In genomic region chr4:183256756-183257385, GRCh38 we compare ENCODE assay signal across 9 cellular contexts.
A peak's percentile ranks its signal among the peaks of the same experiment; 100 is the strongest.
DNase-seq lines count a peak whose midpoint lies in the region; ATAC-seq, FAIRE-seq and TF ChIP-seq lines count a peak whose summit lies in the region.
"Had no signal": no experiment of that assay in that cellular context is flagged by ENCODE, and none has a peak within 500 bp of the region (broad histone marks: within the 10 kb centered on the region; RNA-seq: fewer than 3 reads in every experiment).

No MANE protein-coding gene starts in this region.

- H3K4me2 ChIP-seq in HepG2 (ENCODE audit: low read depth, low read length), result no peak overlapping the region

- in situ Hi-C loops in HepG2 (cut with HindIII; ENCODE audit: extremely low pct_ligation_motif_present, low pct_unique_long_range_greater_than_20kb), result loop anchor here (5.0 kb wide), 1 partner anchor 185 kb away; no protein-coding TSS in a partner anchor

- POLR2A ChIA-PET in Caco-2 (lab: Charles Lee) (no interaction called here), HepG2 (lab: Yijun Ruan, JAX) (interaction anchor here (0.6 to 0.8 kb wide), 2 partner anchors 145 to 186 kb away, joined by 3 read pairs; no protein-coding TSS in a partner anchor)

- H3K9ac ChIP-seq in HepG2 (ENCODE audit: insufficient read depth, low read depth, low read length), result no peak overlapping the region

- H3K4me1 ChIP-seq in Caco-2 (peaks cover 49% of the 10 kb centered on the region), breast epithelium (no peaks in the 10 kb centered on the region), HepG2 (ENCODE audit: insufficient read depth, low read length) (peaks cover 20% of the 10 kb centered on the region)

- TF ChIP-seq RAD21 in HepG2 (CRISPR knock-in tag; IDR thresholded peaks at IDR 0.05), result peak; percentile 49; the same call in 1 of the 2 replicates

- H3K4me3 ChIP-seq in Caco-2 (ENCODE audit: low read depth, low read length), result no peak overlapping the region
- no peak overlapping the region for H3K4me3 ChIP-seq in breast epithelium
- no peak overlapping the region for H3K4me3 ChIP-seq in HepG2 (replicated peaks in 1 of 3; ENCODE audit: insufficient read depth in 1 of 3, low read depth in 2 of 3, low read length in 3 of 3)
- H3K4me3 ChIP-seq: skin epidermis had no signal

- H3K4me1 Mint-ChIP-seq in Caco-2 (ENCODE audit: low read depth, unreplicated experiment) (peaks cover 12% of the 10 kb centered on the region), T-helper 17 cell (peaks cover under 1% of the 10 kb centered on the region)

- FAIRE-seq in HTR-8/SVneo (lab: Jason Lieb, UNC), result peak; percentile 28
- no peak for FAIRE-seq in HepG2 (lab: Jason Lieb, UNC)

- H3K27me3 ChIP-seq in Caco-2 (replicated peaks; ENCODE audit: control insufficient read depth, insufficient read depth, low read length) (no peaks in the 10 kb centered on the region), breast epithelium (no peaks in the 10 kb centered on the region), HepG2 (ENCODE audit: control insufficient read depth in 1 of 2, insufficient read depth in 2 of 2, low read length in 2 of 2) (no peaks in the 10 kb centered on the region)

- no peaks in the 10 kb centered on the region for H3K9me3 Mint-ChIP-seq in Caco-2 (ENCODE audit: unreplicated experiment)

- BruUV-seq in Caco-2 (replicated peaks; lab: Mats Ljungman, UMichigan), result no TSS peak
- no TSS peak for BruUV-seq in HepG2 (replicated peaks; lab: Mats Ljungman, UMichigan)

- DNase-seq in Caco-2 (peak; percentile 51 to 57), HTR-8/SVneo (ENCODE audit: insufficient read length, low spot score) (peak; percentile 62), T-helper 17 cell (peak in 1 of 3 donors; percentile 31), breast epithelium (ENCODE audit: low spot score in 2 of 2) (no peak), HepG2 (ENCODE audit: low spot score) (peak; percentile 40), mesenteric fat pad (ENCODE audit: low spot score) (no peak)
- peak; percentile 28 for DNase-seq in stimulated activated CD8-positive, alpha-beta memory T cell treated with anti-CD3 and anti-CD28 coated beads, Interleukin-4, amount 100 ng/mL, for 24 hours (ENCODE audit: low read depth)

- WGBS in HepG2 (ENCODE audit: low lambda C conversion rate), result 67% methylated on average over 9 of the region's 9 CpGs

- peak; percentile 66 to 73 for TF ChIP-seq CTCF in Caco-2 (IDR thresholded peaks at IDR 0.05; ENCODE audit: insufficient read depth in 1 of 2, low read depth in 1 of 2, low read length in 1 of 2, severe bottlenecking in 1 of 2, unreplicated experiment in 1 of 2)
- TF ChIP-seq CTCF in breast epithelium (IDR thresholded peaks at IDR 0.05), result peak; percentile 20 to 62 (median 37)
- peak; percentile 74 for TF ChIP-seq CTCF in HepG2 (CRISPR knock-in tag; IDR thresholded peaks at IDR 0.05)

- H3K36me3 ChIP-seq in Caco-2 (ENCODE audit: control insufficient read depth, insufficient read depth, low read length) (peaks cover 7% of the 10 kb centered on the region; the same call in 1 of the 2 replicates), breast epithelium (no peaks in the 10 kb centered on the region), HepG2 (replicated peaks in 1 of 2; ENCODE audit: control insufficient read depth in 1 of 2, insufficient read depth in 2 of 2, low read length in 2 of 2) (peaks cover 35 to 57% of the 10 kb centered on the region in 2 experiments)

- H3K27ac ChIP-seq in breast epithelium, result no peak overlapping the region
- H3K27ac ChIP-seq in HepG2 (ENCODE audit: extremely low read length, insufficient read depth, low read length), result no peak overlapping the region

- no peak overlapping the region for H2AFZ ChIP-seq in HepG2 (ENCODE audit: low read length)

- TF ChIP-seq POLR2A in breast epithelium (IDR thresholded peaks at IDR 0.05) (no peak), HepG2 (IDR thresholded peaks at IDR 0.05; ENCODE audit: insufficient read depth in 1 of 2, low read depth in 2 of 2, low read length in 2 of 2) (no peak)

- H3K27me3 Mint-ChIP-seq in Caco-2 (ENCODE audit: insufficient read depth, unreplicated experiment), result no peaks in the 10 kb centered on the region
- H3K27me3 Mint-ChIP-seq in T-helper 17 cell, result no peaks in the 10 kb centered on the region

- TF ChIP-seq EP300 in HepG2 (IDR thresholded peaks at IDR 0.05; ENCODE audit: low read depth in 2 of 2, low read length in 2 of 2) (no peak), HepG2 (CRISPR knock-in tag; IDR thresholded peaks at IDR 0.05; ENCODE audit: borderline replicate concordance) (no peak)

- H3K36me3 Mint-ChIP-seq in Caco-2 (ENCODE audit: insufficient read depth, unreplicated experiment), result peaks cover 80% of the 10 kb centered on the region
- no peaks in the 10 kb centered on the region for H3K36me3 Mint-ChIP-seq in T-helper 17 cell (ENCODE audit: low read depth)

- intact Hi-C loops in Caco-2 (cut with micrococcal nuclease; ENCODE audit: unreplicated experiment), result no loop called here
- intact Hi-C loops in breast epithelium (cut with DNase I; ENCODE audit: low total_unique reads), result loop anchor here (10.0 kb wide), 1 partner anchor 322 kb away; no protein-coding TSS in a partner anchor
- intact Hi-C loops in HepG2 (cut with micrococcal nuclease; ENCODE audit: unreplicated experiment), result no loop called here

- CTCF ChIA-PET in Caco-2 (lab: Charles Lee) (interaction anchor here (0.7 to 1.0 kb wide), 2 partner anchors 184 to 211 kb away, joined by 4 to 5 read pairs; no protein-coding TSS in a partner anchor), HepG2 (lab: Yijun Ruan, JAX; ENCODE audit: low intra/inter-chr PET ratio, low total read pairs) (interaction anchor here (1.4 to 2.5 kb wide), 3 partner anchors 182 to 319 kb away, joined by 4 to 12 read pairs (median 10); no protein-coding TSS in a partner anchor)

- peaks cover under 1% of the 10 kb centered on the region for H4K20me1 ChIP-seq in HepG2 (ENCODE audit: insufficient read depth, low read length)

- no peaks in the 10 kb centered on the region for H3K79me2 ChIP-seq in HepG2 (ENCODE audit: insufficient read depth, low read length)

- H3K4me3 Mint-ChIP-seq in Caco-2 (ENCODE audit: unreplicated experiment) (no peak overlapping the region), T-helper 17 cell (no peak overlapping the region)

- no peak overlapping the region for H3K27ac Mint-ChIP-seq in Caco-2 (ENCODE audit: unreplicated experiment)
- H3K27ac Mint-ChIP-seq in T-helper 17 cell, result no peak overlapping the region

- ATAC-seq in GM19438 (IDR thresholded peaks at IDR 0.05; ENCODE audit: low read depth, unreplicated experiment) (peak; percentile 54), T-helper 17 cell (peak; percentile 60), HepG2 (peak; percentile 82)

- H3K9me3 ChIP-seq in Caco-2 (no peaks in the 10 kb centered on the region), T-helper 17 cell (ENCODE audit: control insufficient read depth, low read length, poor library complexity, severe bottlenecking) (no peaks in the 10 kb centered on the region), breast epithelium (no peaks in the 10 kb centered on the region), HepG2 (ENCODE audit: low read length) (no peaks in the 10 kb centered on the region)

TF ChIP-seq in HepG2, 621 proteins besides CTCF, POLR2A, EP300 and RAD21 (continues in another document):
- peak; percentile 26 for TF ChIP-seq ZNF687 (CRISPR knock-in tag; IDR thresholded peaks at IDR 0.05)
- TF ChIP-seq ZNF768 (CRISPR knock-in tag; IDR thresholded peaks at IDR 0.05), result no peak
- no peak for TF ChIP-seq NFATC3 (CRISPR knock-in tag; IDR thresholded peaks at IDR 0.05)
- no peak for TF ChIP-seq YEATS4 (CRISPR knock-in tag; IDR thresholded peaks at IDR 0.05; ENCODE audit: borderline replicate concordance)
- TF ChIP-seq IKZF5 (CRISPR knock-in tag; IDR thresholded peaks at IDR 0.05), result peak; percentile 84; the same call in 1 of the 2 replicates
- no peak for TF ChIP-seq ELF1 (CRISPR knock-in tag; IDR thresholded peaks at IDR 0.05)
- no peak for TF ChIP-seq SOX13 (IDR thresholded peaks at IDR 0.05)
- TF ChIP-seq SOX13 (CRISPR knock-in tag; conservative IDR thresholded peaks at IDR 0.05 in 1 of 2, IDR thresholded peaks at IDR 0.05 in 1 of 2), result no peak

Comparison
In these comparisons a context has a peak if more than half of its experiments do, and no peak if none do; other contexts are left out.
1. DNase-seq: peak in Caco-2 (2 of 2), HTR-8/SVneo (single experiment), HepG2 (single experiment) and stimulated activated CD8-positive, alpha-beta memory T cell treated with anti-CD3 and anti-CD28 coated beads, Interleukin-4, amount 100 ng/mL, for 24 hours (single experiment); none in breast epithelium (0 of 2) and mesenteric fat pad (single experiment).
2. Peak in every context shown above with its lines, with median percentiles within 50 percentile points of each other: CTCF ChIP-seq and ATAC-seq.